2 cellular contexts compared by ENCODE assay signal in genomic region chr11:121099364-121099763, GRCh38.
TF ChIP-seq lines count a peak whose summit lies in the region.

No MANE protein-coding gene starts in this region.

TF ChIP-seq in IMR-90, 13 proteins besides CTCF, POLR2A, EP300 and RAD21:
- no peak for TF ChIP-seq RCOR1 (IDR thresholded peaks at IDR 0.05; ENCODE audit: insufficient replicate concordance, low read length)
- no peak for TF ChIP-seq CEBPB (IDR thresholded peaks at IDR 0.05; ENCODE audit: low read depth, low read length)
- TF ChIP-seq BHLHE40 (IDR thresholded peaks at IDR 0.05; ENCODE audit: low read depth, low read length) = no peak
- TF ChIP-seq USF2 (IDR thresholded peaks at IDR 0.05; ENCODE audit: low read depth, low read length) = no peak
- TF ChIP-seq RFX5 (IDR thresholded peaks at IDR 0.05; ENCODE audit: low read depth, low read length) = no peak
- no peak for TF ChIP-seq MXI1 (IDR thresholded peaks at IDR 0.05; ENCODE audit: borderline replicate concordance, low read depth, low read length)
- TF ChIP-seq MAFK (IDR thresholded peaks at IDR 0.05; ENCODE audit: low read depth, low read length) = no peak

TF ChIP-seq in K562, 482 proteins besides CTCF, POLR2A, EP300 and RAD21:
- no peak for TF ChIP-seq MCM3 (IDR thresholded peaks at IDR 0.05)
- no peak for TF ChIP-seq ZBTB5 (IDR thresholded peaks at IDR 0.05)
- TF ChIP-seq ZNF316 (IDR thresholded peaks at IDR 0.05) = peak; percentile 50
- TF ChIP-seq ZBTB49 (CRISPR knock-in tag; IDR thresholded peaks at IDR 0.05; ENCODE audit: borderline replicate concordance) = no peak
- no peak for TF ChIP-seq HEY1 (CRISPR knock-in tag; IDR thresholded peaks at IDR 0.05; ENCODE audit: borderline replicate concordance)
- peak; percentile 51; the same call in 1 of the 2 replicates for TF ChIP-seq MAFG (tag; conservative IDR thresholded peaks at IDR 0.05)
